In genomic region chr3:16596352-16597032, GRCh38 we compare ENCODE assay signal across 19 cellular contexts. TPM values are rescaled to one million over a fixed set of nuclear protein-coding genes. Genes with fewer than 3 reads are reported as not detected.
DNase-seq lines count a peak whose midpoint lies in the region; ATAC-seq and TF ChIP-seq lines count a peak whose summit lies in the region.
"Had no signal": no experiment of that assay in that cellular context is flagged by ENCODE, and none has a peak within 500 bp of the region (broad histone marks: within the 10 kb centered on the region; RNA-seq: fewer than 3 reads in every experiment).

No MANE protein-coding gene starts in this region.

- peaks cover 23% of the 10 kb centered on the region for H3K27me3 Mint-ChIP-seq in activated CD8-positive, alpha-beta T cell treated with anti-CD3 and anti-CD28 coated beads, Interleukin-2, amount 10 ng/mL, durations not matched to agents 7 days and 5 days (ENCODE audit: low read depth)

- no peaks in the 10 kb centered on the region for H3K9me3 Mint-ChIP-seq in activated CD8-positive, alpha-beta T cell treated with anti-CD3 and anti-CD28 coated beads, Interleukin-2, amount 10 ng/mL, durations not matched to agents 7 days and 5 days (ENCODE audit: insufficient read depth)

- no peak overlapping the region for H3K4me2 ChIP-seq in OCI-LY7 (ENCODE audit: low read length)

- H3K36me3 Mint-ChIP-seq in activated CD8-positive, alpha-beta T cell treated with anti-CD3 and anti-CD28 coated beads, Interleukin-2, amount 10 ng/mL, durations not matched to agents 7 days and 5 days (ENCODE audit: low read depth), result no peaks in the 10 kb centered on the region
- H3K36me3 Mint-ChIP-seq: activated naive CD8-positive, alpha-beta T cell had no signal

- peak; percentile 42 for DNase-seq in activated CD8-positive, alpha-beta T cell treated with anti-CD3 and anti-CD28 coated beads, Interleukin-2, amount 10 ng/mL, durations not matched to agents 7 days and 5 days
- DNase-seq in NCI-H2227 (lab: John Stamatoyannopoulos, UW; ENCODE audit: unreplicated experiment) (no peak), OCI-LY7 (ENCODE audit: low spot score) (no peak), tibial artery (no peak)
- DNase-seq: NCI-H2081; NK-92 treated with Interleukin-12 subunit alpha and Interleukin-12 subunit beta, amount 100 ng/mL, for 24 hours; right cardiac atrium; WERI-Rb-1 had no signal

- no peak for TF ChIP-seq POLR2A in GM18505 (IDR thresholded peaks at IDR 0.05; ENCODE audit: borderline replicate concordance, extremely low read depth, insufficient read depth, insufficient read length)

- peak; percentile 79 for ATAC-seq in GM18502 (IDR thresholded peaks at IDR 0.05; ENCODE audit: poor library complexity, unreplicated experiment)
- ATAC-seq in GM19351 (IDR thresholded peaks at IDR 0.05; ENCODE audit: unreplicated experiment), result peak; percentile 78
- peak; percentile 72 for ATAC-seq in HG02973 (IDR thresholded peaks at IDR 0.05; ENCODE audit: unreplicated experiment)
- peak; percentile 47 for ATAC-seq in activated CD8-positive, alpha-beta T cell treated with anti-CD3 and anti-CD28 coated beads, Interleukin-2, amount 10 ng/mL, durations not matched to agents 7 days and 5 days
- ATAC-seq in GM18505 (IDR thresholded peaks at IDR 0.05; ENCODE audit: unreplicated experiment), result no peak
- ATAC-seq: right cardiac atrium had no signal

- H3K4me3 Mint-ChIP-seq in activated CD8-positive, alpha-beta T cell treated with anti-CD3 and anti-CD28 coated beads, Interleukin-2, amount 10 ng/mL, durations not matched to agents 7 days and 5 days, result no peak overlapping the region

- intact Hi-C loops in OCI-LY7 (cut with micrococcal nuclease; ENCODE audit: unreplicated experiment), result no loop called here
- intact Hi-C loops in tibial artery (cut with DNase I; ENCODE audit: low total_unique reads), result no loop called here

- no peaks in the 10 kb centered on the region for H3K79me2 ChIP-seq in OCI-LY7 (ENCODE audit: insufficient read depth, low read depth, low read length)

- H3K36me3 ChIP-seq in OCI-LY7 (ENCODE audit: insufficient read depth, low read length) (no peaks in the 10 kb centered on the region), tibial artery (no peaks in the 10 kb centered on the region)
- H3K36me3 ChIP-seq: SJSA1, tibial nerve, WERI-Rb-1 had no signal

- no peak for TF ChIP-seq CTCF in OCI-LY7 (conservative IDR thresholded peaks at IDR 0.05; ENCODE audit: low read length)
- TF ChIP-seq CTCF in tibial artery (IDR thresholded peaks at IDR 0.05), result no peak

- H3K4me3 ChIP-seq in OCI-LY7 (ENCODE audit: low read depth, low read length, poor library complexity, severe bottlenecking) (no peak overlapping the region), tibial artery (no peak overlapping the region)
- H3K4me3 ChIP-seq: SJSA1, tibial nerve had no signal

- no peaks in the 10 kb centered on the region for H3K9me2 ChIP-seq in OCI-LY7 (ENCODE audit: insufficient read depth, low read length)

- H3K4me1 ChIP-seq in OCI-LY7 (ENCODE audit: insufficient read depth, low read length, poor library complexity, severe bottlenecking), result no peaks in the 10 kb centered on the region
- H3K4me1 ChIP-seq in tibial artery, result no peaks in the 10 kb centered on the region
- H3K4me1 ChIP-seq: SJSA1 had no signal

- CTCF ChIA-PET in activated CD8-positive, alpha-beta T cell treated with anti-CD3 and anti-CD28 coated beads, Interleukin-2, amount 10 ng/mL, durations not matched to agents 7 days and 5 days (lab: Charles Lee), result interaction anchor here (0.9 to 2.3 kb wide), 11 partner anchors 9 to 817 kb away, joined by 3 to 8 read pairs (median 3); no protein-coding TSS in a partner anchor
- CTCF ChIA-PET in OCI-LY7 (lab: Charles Lee; ENCODE audit: unreplicated experiment), result no interaction called here

- no peak overlapping the region for H3K27ac Mint-ChIP-seq in activated CD8-positive, alpha-beta T cell treated with anti-CD3 and anti-CD28 coated beads, Interleukin-2, amount 10 ng/mL, durations not matched to agents 7 days and 5 days

- H2AFZ ChIP-seq in OCI-LY7 (ENCODE audit: low read length), result no peak overlapping the region

- no peaks in the 10 kb centered on the region for H3K27me3 ChIP-seq in tibial artery
- H3K27me3 ChIP-seq: tibial nerve had no signal

- no TSS peak for BruUV-seq in OCI-LY7 (replicated peaks; lab: Mats Ljungman, UMichigan)

- H3K4me1 Mint-ChIP-seq in activated CD8-positive, alpha-beta T cell treated with anti-CD3 and anti-CD28 coated beads, Interleukin-2, amount 10 ng/mL, durations not matched to agents 7 days and 5 days (ENCODE audit: low read depth), result peaks cover 32% of the 10 kb centered on the region

- H3K9me3 ChIP-seq in OCI-LY7 (ENCODE audit: low read length) (no peaks in the 10 kb centered on the region), tibial artery (no peaks in the 10 kb centered on the region)
- H3K9me3 ChIP-seq: SJSA1, tibial nerve had no signal

- POLR2A ChIA-PET in activated CD8-positive, alpha-beta T cell treated with anti-CD3 and anti-CD28 coated beads, Interleukin-2, amount 10 ng/mL, durations not matched to agents 7 days and 5 days (lab: Charles Lee), result no interaction called here
- POLR2A ChIA-PET in OCI-LY7 (lab: Charles Lee), result interaction anchor here (0.7 to 2.2 kb wide), 10 partner anchors 8 to 653 kb away, joined by 3 to 6 read pairs (median 3); no protein-coding TSS in a partner anchor

- no peaks in the 10 kb centered on the region for H4K20me1 ChIP-seq in OCI-LY7 (ENCODE audit: insufficient read depth, low read length)

- H3K27ac ChIP-seq in OCI-LY7 (ENCODE audit: low read depth, low read length, poor library complexity, severe bottlenecking) (no peak overlapping the region), tibial artery (no peak overlapping the region)
- H3K27ac ChIP-seq: epithelial cell of prostate, HL-60, SJSA1, tibial nerve, WERI-Rb-1 had no signal

RNA-seq across cellular contexts. Expression of gene DAZL, which starts 8.7 kb away (rescaled TPM):
- total RNA-seq in activated CD8-positive, alpha-beta T cell treated with anti-CD3 and anti-CD28 coated beads, Interleukin-2, amount 10 ng/mL, durations not matched to agents 7 days and 5 days, result not detected
- total RNA-seq in OCI-LY7 (2014; rRNA removed; shearing (Covaris generic)), result not detected in 2 replicates
- not detected in 2 replicates for total RNA-seq in OCI-LY7 (2022)
- total RNA-seq: H4, LHCN-M2, right cardiac atrium, SJSA1, tibial nerve had no signal
